Comparison of ENCODE assay signal across 19 cellular contexts in the genomic region with DNA sequence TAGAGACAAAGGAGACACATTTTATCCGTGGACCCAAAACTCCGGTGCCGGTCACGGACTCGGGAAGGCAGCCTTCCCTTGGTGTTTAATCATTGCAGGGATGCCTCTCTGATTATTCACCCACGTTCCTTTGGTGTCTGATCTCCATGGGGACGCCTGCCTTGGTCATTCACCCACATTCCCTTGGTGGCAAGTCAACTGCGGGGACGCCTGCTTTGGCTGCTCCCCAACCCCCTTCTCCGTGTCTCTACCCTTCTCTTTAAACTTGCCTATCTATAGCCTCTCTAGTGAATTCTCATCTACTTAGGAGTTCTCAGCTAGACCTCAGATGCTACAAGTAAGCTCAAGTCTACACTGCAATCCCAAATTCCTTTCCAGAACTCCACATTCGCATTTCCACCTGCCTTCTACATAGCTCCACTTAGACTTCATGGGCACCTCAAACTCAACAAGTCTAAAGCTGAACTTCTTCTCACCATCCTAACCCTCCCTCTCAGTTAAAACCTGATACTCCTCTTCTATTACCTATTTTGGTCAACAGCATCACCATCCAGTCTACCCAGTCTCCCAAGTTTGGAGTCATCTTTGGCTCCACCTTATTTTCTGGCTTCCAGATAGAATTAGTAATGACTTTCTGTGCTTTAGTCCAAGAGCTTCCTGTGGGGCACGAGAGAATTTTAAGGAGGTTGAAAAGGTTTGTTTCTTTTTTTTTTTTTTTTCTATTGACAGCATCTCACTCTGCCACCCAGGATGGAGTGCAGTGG. TPM values are rescaled to one million over a fixed set of nuclear protein-coding genes. Genes with fewer than 3 reads are reported as not detected.
DNase-seq lines count a peak whose midpoint lies in the region; ATAC-seq and TF ChIP-seq lines count a peak whose summit lies in the region.
"Had no signal": no experiment of that assay in that cellular context is flagged by ENCODE, and none has a peak within 500 bp of the region (broad histone marks: within the 10 kb centered on the region; RNA-seq: fewer than 3 reads in every experiment).

No MANE protein-coding gene starts in this region.

- no peak for ATAC-seq in activated naive CD4-positive, alpha-beta T cell treated with anti-CD3 and anti-CD28 coated beads, Interleukin-2, amount 50 U/mL, for 72 hours
- no peak for ATAC-seq in T-helper 17 cell
- ATAC-seq in stimulated activated naive B cell treated with anti-CD40 and anti-IgM and Interleukin-4, amounts not matched to agents 10 μg/mL and 1 μg/mL and 100 μg/mL, for 72 hours (replicated peaks): no peak
- ATAC-seq in HG03045 (IDR thresholded peaks at IDR 0.05; ENCODE audit: unreplicated experiment): no peak
- ATAC-seq: stimulated activated naive CD8-positive, alpha-beta T cell treated with anti-CD3 and anti-CD28 coated beads, Interleukin-15, amount 100 ng/mL, for 72 hours; upper lobe of right lung had no signal

- H3K79me2 ChIP-seq in OCI-LY7 (ENCODE audit: insufficient read depth, low read depth, low read length): peaks cover 90% of the 10 kb centered on the region

- 0 out of 2 replicates have a peak, but pooled peaks cover 5% of the 10 kb centered on the region for H4K20me1 ChIP-seq in OCI-LY7 (ENCODE audit: insufficient read depth, low read length)

- no peaks in the 10 kb centered on the region for H3K9me3 Mint-ChIP-seq in activated naive CD4-positive, alpha-beta T cell treated with anti-CD3 and anti-CD28 coated beads, Interleukin-2, amount 50 U/mL, for 24 hours
- H3K9me3 Mint-ChIP-seq in activated naive CD4-positive, alpha-beta T cell treated with anti-CD3 and anti-CD28 coated beads, Interleukin-2, amount 50 U/mL, for 72 hours: peaks cover 0 to 6% of the 10 kb centered on the region in 2 donors
- H3K9me3 Mint-ChIP-seq in stimulated activated naive B cell treated with anti-CD40 and anti-IgM and Interleukin-4, amounts not matched to agents 10 μg/mL and 1 μg/mL and 100 μg/mL, for 72 hours: peaks cover 0 to 2% of the 10 kb centered on the region in 2 donors

- no peak for DNase-seq in activated naive CD4-positive, alpha-beta T cell treated with anti-CD3 and anti-CD28 coated beads, Interleukin-2, amount 50 U/mL, for 72 hours (ENCODE audit: low spot score in 2 of 2)
- DNase-seq in T-helper 17 cell: no peak
- DNase-seq in glomerular visceral epithelial cell (ENCODE audit: extremely low spot score): peak; percentile 68
- DNase-seq in stimulated activated naive B cell treated with anti-CD40 and anti-IgM and Interleukin-4, amounts not matched to agents 10 μg/mL and 1 μg/mL and 100 μg/mL, for 72 hours: no peak
- DNase-seq in posterior vena cava (ENCODE audit: low spot score): no peak
- no peak for DNase-seq in OCI-LY7 (ENCODE audit: low spot score)
- DNase-seq: activated CD8-positive, alpha-beta memory T cell treated with anti-CD3 and anti-CD28 coated beads, Interleukin-2, amount 50 U/mL, for 4 hours; activated gamma-delta T cell; glutamatergic neuron; NCI-H1694; NCI-H345; stimulated activated naive CD8-positive, alpha-beta T cell treated with anti-CD3 and anti-CD28 coated beads, Interleukin-15, amount 100 ng/mL, for 72 hours; T-helper 2 cell; upper lobe of right lung had no signal

- no peak overlapping the region for H3K4me3 Mint-ChIP-seq in activated naive CD4-positive, alpha-beta T cell treated with anti-CD3 and anti-CD28 coated beads, Interleukin-2, amount 50 U/mL, for 24 hours
- H3K4me3 Mint-ChIP-seq in T-helper 17 cell: no peak overlapping the region
- H3K4me3 Mint-ChIP-seq in stimulated activated naive B cell treated with anti-CD40 and anti-IgM and Interleukin-4, amounts not matched to agents 10 μg/mL and 1 μg/mL and 100 μg/mL, for 72 hours: no peak overlapping the region
- H3K4me3 Mint-ChIP-seq: stimulated activated naive CD8-positive, alpha-beta T cell treated with anti-CD3 and anti-CD28 coated beads, Interleukin-15, amount 100 ng/mL, for 72 hours had no signal

- H3K9me2 ChIP-seq in OCI-LY7 (ENCODE audit: insufficient read depth, low read length): no peaks in the 10 kb centered on the region

- no peak overlapping the region for H3K4me3 ChIP-seq in OCI-LY7 (ENCODE audit: low read depth, low read length, poor library complexity, severe bottlenecking)
- H3K4me3 ChIP-seq: ascending aorta, esophagus muscularis mucosa, lung, upper lobe of right lung had no signal

- CTCF ChIA-PET in OCI-LY7 (lab: Charles Lee; ENCODE audit: unreplicated experiment): no interaction called here

- no TSS peak for BruUV-seq in OCI-LY7 (replicated peaks; lab: Mats Ljungman, UMichigan)

- peaks cover 5% of the 10 kb centered on the region for H3K36me3 Mint-ChIP-seq in activated naive CD4-positive, alpha-beta T cell treated with anti-CD3 and anti-CD28 coated beads, Interleukin-2, amount 50 U/mL, for 24 hours
- H3K36me3 Mint-ChIP-seq in activated naive CD4-positive, alpha-beta T cell treated with anti-CD3 and anti-CD28 coated beads, Interleukin-2, amount 50 U/mL, for 72 hours: peaks cover 0 to 11% of the 10 kb centered on the region in 2 donors
- H3K36me3 Mint-ChIP-seq in T-helper 17 cell (ENCODE audit: low read depth): no peaks in the 10 kb centered on the region
- peaks cover 9 to 14% of the 10 kb centered on the region in 2 donors for H3K36me3 Mint-ChIP-seq in stimulated activated naive B cell treated with anti-CD40 and anti-IgM and Interleukin-4, amounts not matched to agents 10 μg/mL and 1 μg/mL and 100 μg/mL, for 72 hours

- peaks cover 36% of the 10 kb centered on the region for H3K36me3 ChIP-seq in OCI-LY7 (ENCODE audit: insufficient read depth, low read length)

- no peak overlapping the region for H2AFZ ChIP-seq in OCI-LY7 (ENCODE audit: low read length)

- POLR2A ChIA-PET in OCI-LY7 (lab: Charles Lee): interaction anchor here (0.6 to 2.3 kb wide), 3 partner anchors 11 to 60 kb away, joined by 3 to 12 read pairs (median 3); no protein-coding TSS in a partner anchor

- intact Hi-C loops in posterior vena cava (cut with DNase I): no loop called here
- intact Hi-C loops in OCI-LY7 (cut with micrococcal nuclease; ENCODE audit: unreplicated experiment): no loop called here

- peaks cover 50% of the 10 kb centered on the region for H3K4me1 ChIP-seq in OCI-LY7 (ENCODE audit: insufficient read depth, low read length, poor library complexity, severe bottlenecking)
- H3K4me1 ChIP-seq: ascending aorta had no signal

- H3K4me1 Mint-ChIP-seq in activated naive CD4-positive, alpha-beta T cell treated with anti-CD3 and anti-CD28 coated beads, Interleukin-2, amount 50 U/mL, for 24 hours: peaks cover 71% of the 10 kb centered on the region
- peaks cover 25% of the 10 kb centered on the region for H3K4me1 Mint-ChIP-seq in T-helper 17 cell
- H3K4me1 Mint-ChIP-seq in stimulated activated naive B cell treated with anti-CD40 and anti-IgM and Interleukin-4, amounts not matched to agents 10 μg/mL and 1 μg/mL and 100 μg/mL, for 72 hours: peaks cover 31 to 67% of the 10 kb centered on the region in 2 donors

- no peak overlapping the region for H3K4me2 ChIP-seq in OCI-LY7 (ENCODE audit: low read length)

- H3K27ac ChIP-seq in OCI-LY7 (ENCODE audit: low read depth, low read length, poor library complexity, severe bottlenecking): no peak overlapping the region
- H3K27ac ChIP-seq: ascending aorta, esophagus muscularis mucosa, upper lobe of right lung had no signal

- H3K27ac Mint-ChIP-seq in activated naive CD4-positive, alpha-beta T cell treated with anti-CD3 and anti-CD28 coated beads, Interleukin-2, amount 50 U/mL, for 24 hours: peak overlapping the region; percentile 2
- no peak overlapping the region for H3K27ac Mint-ChIP-seq in activated naive CD4-positive, alpha-beta T cell treated with anti-CD3 and anti-CD28 coated beads, Interleukin-2, amount 50 U/mL, for 72 hours
- peak overlapping the region; percentile 59 for H3K27ac Mint-ChIP-seq in T-helper 17 cell
- peak overlapping the region; percentile 26 for H3K27ac Mint-ChIP-seq in stimulated activated naive B cell treated with anti-CD40 and anti-IgM and Interleukin-4, amounts not matched to agents 10 μg/mL and 1 μg/mL and 100 μg/mL, for 72 hours

- no peaks in the 10 kb centered on the region for H3K9me3 ChIP-seq in T-helper 17 cell (ENCODE audit: control insufficient read depth, low read length, poor library complexity, severe bottlenecking)
- H3K9me3 ChIP-seq in OCI-LY7 (ENCODE audit: low read length): no peaks in the 10 kb centered on the region
- H3K9me3 ChIP-seq: ascending aorta, esophagus muscularis mucosa, upper lobe of right lung had no signal

- no peaks in the 10 kb centered on the region for H3K27me3 Mint-ChIP-seq in activated naive CD4-positive, alpha-beta T cell treated with anti-CD3 and anti-CD28 coated beads, Interleukin-2, amount 50 U/mL, for 24 hours
- no peaks in the 10 kb centered on the region for H3K27me3 Mint-ChIP-seq in T-helper 17 cell
- no peaks in the 10 kb centered on the region for H3K27me3 Mint-ChIP-seq in stimulated activated naive B cell treated with anti-CD40 and anti-IgM and Interleukin-4, amounts not matched to agents 10 μg/mL and 1 μg/mL and 100 μg/mL, for 72 hours
- H3K27me3 Mint-ChIP-seq: stimulated activated naive CD8-positive, alpha-beta T cell treated with anti-CD3 and anti-CD28 coated beads, Interleukin-15, amount 100 ng/mL, for 72 hours had no signal

- no peak for TF ChIP-seq CTCF in OCI-LY7 (conservative IDR thresholded peaks at IDR 0.05; ENCODE audit: low read length)

RNA-seq across cellular contexts. Expression of gene SPTLC2, which starts 14.4 kb away (rescaled TPM):
- 10 to 100 TPM; 18.8 to 25.8 TPM for total RNA-seq in activated naive CD4-positive, alpha-beta T cell treated with anti-CD3 and anti-CD28 coated beads, Interleukin-2, amount 50 U/mL, for 72 hours
- total RNA-seq in T-helper 17 cell: 10 to 100 TPM; 22.0 to 22.3 TPM
- total RNA-seq in posterior vena cava: 10 to 100 TPM; 27.3 to 29.9 TPM
- 14.7 and 19.6 TPM in 2 replicates for total RNA-seq in OCI-LY7 (2014; rRNA removed; shearing (Covaris generic))
- 36.8 and 45.1 TPM in 2 replicates for total RNA-seq in OCI-LY7 (2022)

Comparison
In these comparisons a context has a peak if more than half of its experiments do, and no peak if none do; other contexts are left out.
1. H3K27ac Mint-ChIP-seq: peak in activated naive CD4-positive, alpha-beta T cell treated with anti-CD3 and anti-CD28 coated beads, Interleukin-2, amount 50 U/mL, for 24 hours (single experiment), T-helper 17 cell (single experiment) and stimulated activated naive B cell treated with anti-CD40 and anti-IgM and Interleukin-4, amounts not matched to agents 10 μg/mL and 1 μg/mL and 100 μg/mL, for 72 hours (single experiment); none in activated naive CD4-positive, alpha-beta T cell treated with anti-CD3 and anti-CD28 coated beads, Interleukin-2, amount 50 U/mL, for 72 hours (0 of 2).